Comparison of ENCODE assay signal across 29 cellular contexts in the genomic region with DNA sequence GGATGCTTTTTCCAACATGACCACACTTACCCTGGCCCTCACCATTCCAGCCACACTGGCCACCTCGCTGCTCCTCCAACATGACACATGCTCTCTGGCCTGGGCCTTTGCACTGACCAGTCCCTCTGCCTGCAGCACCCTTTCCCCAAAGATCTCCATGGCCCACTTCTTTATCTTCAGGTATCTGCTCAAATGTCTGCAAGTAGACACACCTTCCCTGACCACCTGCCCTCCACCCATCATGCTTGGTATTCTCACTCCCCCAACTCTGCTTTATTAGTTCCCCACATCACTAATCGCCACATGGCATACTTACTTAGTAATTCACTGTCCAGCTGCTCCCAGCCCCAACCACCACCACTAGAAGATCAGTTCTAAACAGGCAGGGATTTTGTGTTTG.
"Had no signal": no experiment of that assay in that cellular context is flagged by ENCODE, and none has a peak within 500 bp of the region (broad histone marks: within the 10 kb centered on the region; RNA-seq: fewer than 3 reads in every experiment).

No MANE protein-coding gene starts in this region.

- H3K36me3 Mint-ChIP-seq: natural killer cell, neural progenitor cell had no signal

- H3K27ac ChIP-seq: left lung, lower lobe of right lung, neural progenitor cell, neutrophil, pancreas, prostate gland, sigmoid colon, suprapubic skin, thoracic aorta, tibial artery, upper lobe of right lung had no signal

- H3K36me3 ChIP-seq: left lung, lower lobe of right lung, neural progenitor cell, neutrophil, pancreas, prostate gland, sigmoid colon, suprapubic skin, thoracic aorta, tibial artery, upper lobe of right lung had no signal

- H3K9me3 Mint-ChIP-seq: natural killer cell; nephron progenitor cell; neural progenitor cell; stimulated activated naive CD8-positive, alpha-beta T cell treated with anti-CD3 and anti-CD28 coated beads, Interleukin-15, Interleukin-2, amounts not matched to agents 100 ng/mL and 50 ng/mL, for 24 hours had no signal

- ATAC-seq: left colon, left lung, lower lobe of right lung, natural killer cell, pancreas, right cardiac atrium, upper lobe of right lung had no signal

- H3K4me3 Mint-ChIP-seq: natural killer cell; nephron progenitor cell; neural progenitor cell; stimulated activated naive CD8-positive, alpha-beta T cell treated with anti-CD3 and anti-CD28 coated beads, Interleukin-15, Interleukin-2, amounts not matched to agents 100 ng/mL and 50 ng/mL, for 24 hours had no signal

- H3K4me3 ChIP-seq: left lung, lower lobe of right lung, neural progenitor cell, pancreas, prostate gland, sigmoid colon, smooth muscle cell, suprapubic skin, thoracic aorta, tibial artery, upper lobe of right lung had no signal

- H3K4me1 Mint-ChIP-seq: natural killer cell, neural progenitor cell had no signal

- H3K27me3 ChIP-seq: left lung, neural progenitor cell, neutrophil, pancreas, sigmoid colon, suprapubic skin, tibial artery, upper lobe of right lung had no signal

- DNase-seq: hippocampal formation; kidney; left colon; left lung; lower lobe of right lung; mammary epithelial cell; mesenchymal stem cell; natural killer cell; nephron progenitor cell; pancreas; posterior cingulate gyrus; retina; right cardiac atrium; sigmoid colon; stimulated activated CD4-positive, alpha-beta T cell treated with anti-CD3 and anti-CD28 coated beads, Interleukin-1b, Interleukin-23, amount 100 ng/mL, for 48 hours; stimulated activated CD4-positive, alpha-beta T cell treated with anti-CD3 and anti-CD28 coated beads, Interleukin-2, amount 100 ng/mL, for 48 hours; stimulated activated CD4-positive, alpha-beta T cell treated with anti-CD3 and anti-CD28 coated beads, Interleukin-4, amount 100 ng/mL, for 4 hours; stimulated activated CD8-positive, alpha-beta memory T cell treated with anti-CD3 and anti-CD28 coated beads, Interleukin-4, amount 100 ng/mL, for 48 hours; stimulated activated naive CD4-positive, alpha-beta T cell; tibial artery; trophoblast cell; upper lobe of right lung had no signal

- H3K27ac Mint-ChIP-seq: natural killer cell; nephron progenitor cell; neural progenitor cell; stimulated activated naive CD8-positive, alpha-beta T cell treated with anti-CD3 and anti-CD28 coated beads, Interleukin-15, Interleukin-2, amounts not matched to agents 100 ng/mL and 50 ng/mL, for 24 hours had no signal

- H3K4me1 ChIP-seq: lower lobe of right lung, pancreas, prostate gland, sigmoid colon, suprapubic skin, tibial artery, upper lobe of right lung had no signal

- H3K9me3 ChIP-seq: left lung, lower lobe of right lung, neutrophil, pancreas, prostate gland, sigmoid colon, suprapubic skin, thoracic aorta, tibial artery, upper lobe of right lung had no signal
